Comparison of ENCODE assay signal across 12 cellular contexts in genomic region chr10:74854610-74855009, GRCh38. TPM values are rescaled to one million over a fixed set of nuclear protein-coding genes. Genes with fewer than 3 reads are reported as not detected.
DNase-seq lines count a peak whose midpoint lies in the region; ATAC-seq and TF ChIP-seq lines count a peak whose summit lies in the region.
"Had no signal": no experiment of that assay in that cellular context is flagged by ENCODE, and none has a peak within 500 bp of the region (broad histone marks: within the 10 kb centered on the region; RNA-seq: fewer than 3 reads in every experiment).

No MANE protein-coding gene starts in this region.

- H3K27me3 Mint-ChIP-seq in activated naive CD4-positive, alpha-beta T cell treated with anti-CD3 and anti-CD28 coated beads for 36 hours (ENCODE audit: low read depth): no peaks in the 10 kb centered on the region
- no peaks in the 10 kb centered on the region for H3K27me3 Mint-ChIP-seq in brain

- no peak overlapping the region for H3K4me3 ChIP-seq in HUES48 (ENCODE audit: low read depth, low read length)
- H3K4me3 ChIP-seq in stomach: no peak overlapping the region

- no peak for TF ChIP-seq EP300 in stomach (IDR thresholded peaks at IDR 0.05)

- H3K27ac ChIP-seq in HUES48 (ENCODE audit: low read depth, low read length) (peak overlapping the region; percentile 45), stomach (peak overlapping the region in 3 of 5 donors; percentile 14 to 74 (median 53))
- H3K27ac ChIP-seq: epithelial cell of prostate, parathyroid adenoma had no signal

- peaks cover 40% of the 10 kb centered on the region for H3K4me1 Mint-ChIP-seq in activated naive CD4-positive, alpha-beta T cell treated with anti-CD3 and anti-CD28 coated beads for 36 hours (ENCODE audit: low read depth)
- H3K4me1 Mint-ChIP-seq in brain: peaks cover 60% of the 10 kb centered on the region

- H3K36me3 Mint-ChIP-seq in activated naive CD4-positive, alpha-beta T cell treated with anti-CD3 and anti-CD28 coated beads for 36 hours (ENCODE audit: low read depth): peaks cover 5% of the 10 kb centered on the region
- peaks cover 49% of the 10 kb centered on the region for H3K36me3 Mint-ChIP-seq in brain

- WGBS in stomach, 5 donors: 38 to 60% (median 56%) methylated on average over 4 of the region's 4 CpGs

- peak overlapping the region; percentile 38 for H3K27ac Mint-ChIP-seq in activated naive CD4-positive, alpha-beta T cell treated with anti-CD3 and anti-CD28 coated beads for 36 hours
- H3K27ac Mint-ChIP-seq in brain: peak overlapping the region; percentile 14 to 81 (median 64)

- no peaks in the 10 kb centered on the region for H3K9me3 ChIP-seq in HUES48 (ENCODE audit: control insufficient read depth, insufficient read depth, low read length)
- H3K9me3 ChIP-seq in stomach: no peaks in the 10 kb centered on the region

- TF ChIP-seq CTCF in brain (conservative IDR thresholded peaks at IDR 0.05) (no peak), stomach (IDR thresholded peaks at IDR 0.05) (no peak)

- H3K9me3 Mint-ChIP-seq in activated naive CD4-positive, alpha-beta T cell treated with anti-CD3 and anti-CD28 coated beads for 36 hours: peaks cover 1% of the 10 kb centered on the region
- H3K9me3 Mint-ChIP-seq in brain: peaks cover 0 to 16% (median 2%) of the 10 kb centered on the region in 5 experiments

- intact Hi-C loops in activated naive CD4-positive, alpha-beta T cell treated with anti-CD3 and anti-CD28 coated beads for 36 hours (cut with micrococcal nuclease): loop anchor here (1.0 kb wide), 4 partner anchors 17 to 268 kb away; partner anchors contain the start of gene KAT6B
- intact Hi-C loops in stomach (cut with DNase I; ENCODE audit: low total_unique reads): no loop called here

- CTCF ChIA-PET in activated naive CD4-positive, alpha-beta T cell treated with anti-CD3 and anti-CD28 coated beads for 36 hours (lab: Charles Lee): no interaction called here

- no peaks in the 10 kb centered on the region for H3K27me3 ChIP-seq in HUES48 (ENCODE audit: control insufficient read depth, insufficient read depth, low read length)
- H3K27me3 ChIP-seq in stomach: no peaks in the 10 kb centered on the region

- no peak for TF ChIP-seq POLR2A in stomach (IDR thresholded peaks at IDR 0.05)

- no peaks in the 10 kb centered on the region for H3K36me3 ChIP-seq in HUES48 (ENCODE audit: control insufficient read depth, insufficient read depth, low read length)
- peaks cover 0 to 1% (median under 1%) of the 10 kb centered on the region in 4 donors for H3K36me3 ChIP-seq in stomach

- H3K4me1 ChIP-seq in HUES48 (ENCODE audit: control insufficient read depth, insufficient read depth, low read length) (peaks cover 22% of the 10 kb centered on the region; the same call in 1 of the 2 replicates), stomach (peaks cover 27 to 79% (median 48%) of the 10 kb centered on the region in 4 donors)

- no peak for DNase-seq in activated naive CD4-positive, alpha-beta T cell treated with anti-CD3 and anti-CD28 coated beads for 36 hours
- DNase-seq in activated naive CD4-positive, alpha-beta T cell treated with anti-CD3 and anti-CD28 coated beads, Interleukin-2, amount 50 U/mL, for 16 hours: no peak
- no peak for DNase-seq in stomach
- DNase-seq in NCI-H1436 treated with DMSO at 0.1 percent for 48 hours (lab: John Stamatoyannopoulos, UW): no peak
- DNase-seq in RPMI8226: no peak
- DNase-seq: amniotic stem cell, NCI-H526 had no signal

- ATAC-seq in GM21723 (IDR thresholded peaks at IDR 0.05; ENCODE audit: unreplicated experiment): no peak

- H3K4me3 Mint-ChIP-seq in activated naive CD4-positive, alpha-beta T cell treated with anti-CD3 and anti-CD28 coated beads for 36 hours: peak overlapping the region; percentile 25
- H3K4me3 Mint-ChIP-seq in brain: peak overlapping the region in 4 of 5 experiments; percentile 1 to 54 (median 30)

- H3K9ac ChIP-seq in HUES48 (ENCODE audit: low read depth, low read length): no peak overlapping the region
- H3K9ac ChIP-seq: parathyroid adenoma had no signal

RNA-seq across cellular contexts. Expression of gene KAT6B, which starts 28.2 kb away (rescaled TPM):
- 10 to 100 TPM; 17.3 to 17.9 TPM for total RNA-seq in activated naive CD4-positive, alpha-beta T cell treated with anti-CD3 and anti-CD28 coated beads for 36 hours
- polyA plus RNA-seq in brain (ENCODE audit: insufficient read depth, low read depth, low replicate concordance): 16.7 TPM
- total RNA-seq in stomach: 100 to 1,000 TPM in 1 of 5 donors, 10 to 100 TPM in 4; 23.2 to 109 (median 71.0) TPM
- 1 to 10 TPM; 3.7 to 9.5 (median 7.2) TPM for polyA plus RNA-seq in stomach
